In the genomic region with DNA sequence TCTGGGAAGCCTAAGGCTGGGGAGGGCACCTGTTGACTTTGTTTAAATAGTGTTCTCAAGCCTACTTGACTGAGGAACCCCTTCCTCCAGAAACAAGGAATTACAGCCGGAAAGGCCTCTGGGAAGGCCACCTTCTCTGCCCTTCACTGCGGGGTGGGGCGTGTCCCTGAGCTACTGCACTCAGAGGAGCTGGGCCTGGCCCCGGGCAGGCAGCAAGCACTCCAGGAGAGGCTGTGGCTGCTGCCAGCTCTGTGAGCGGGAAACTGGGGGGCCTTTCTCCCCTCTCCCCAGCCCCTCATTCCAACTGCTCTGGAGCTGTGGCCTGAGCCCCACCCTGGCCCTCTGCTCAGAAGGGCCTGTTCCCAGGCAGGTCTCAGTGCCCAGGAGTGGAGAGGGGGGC, we compare ENCODE assay signal across 1 cellular context.
TF ChIP-seq lines count a peak whose summit lies in the region.

No MANE protein-coding gene starts in this region.

TF ChIP-seq in H1, 55 proteins besides CTCF, POLR2A, EP300 and RAD21:
- no peak for TF ChIP-seq CBX8 (IDR thresholded peaks at IDR 0.05; ENCODE audit: borderline replicate concordance, low read depth, low read length)
- no peak for TF ChIP-seq POU5F1 (IDR thresholded peaks at IDR 0.05; ENCODE audit: low read depth, low read length)
- TF ChIP-seq TBP (IDR thresholded peaks at IDR 0.05; ENCODE audit: low read depth, low read length): no peak
- no peak for TF ChIP-seq JUND (IDR thresholded peaks at IDR 0.05; ENCODE audit: low read length)
- no peak for TF ChIP-seq BRCA1 (IDR thresholded peaks at IDR 0.05; ENCODE audit: low read depth, low read length)
- no peak for TF ChIP-seq RFX5 (IDR thresholded peaks at IDR 0.05; ENCODE audit: borderline replicate concordance, low read depth, low read length)
- TF ChIP-seq POLR2AphosphoS5 (IDR thresholded peaks at IDR 0.05; ENCODE audit: low read depth, low read length): no peak
- no peak for TF ChIP-seq CTBP2 (IDR thresholded peaks at IDR 0.05; ENCODE audit: borderline replicate concordance, insufficient read depth, insufficient read length, low read length)
- TF ChIP-seq SAP30 (IDR thresholded peaks at IDR 0.05; ENCODE audit: insufficient read depth, insufficient replicate concordance, low read length): no peak
- no peak for TF ChIP-seq SIX5 (IDR thresholded peaks at IDR 0.05; ENCODE audit: low read depth, low read length)
- TF ChIP-seq SP4 (IDR thresholded peaks at IDR 0.05; ENCODE audit: low read length): no peak
- no peak for TF ChIP-seq CHD2 (IDR thresholded peaks at IDR 0.05; ENCODE audit: low read length)
- TF ChIP-seq KDM4A (IDR thresholded peaks at IDR 0.05; ENCODE audit: low read depth, low read length, severe bottlenecking): no peak
- no peak for TF ChIP-seq FOSL1 (IDR thresholded peaks at IDR 0.05; ENCODE audit: insufficient read depth, low read depth, low read length)
- TF ChIP-seq, protein P1, sequence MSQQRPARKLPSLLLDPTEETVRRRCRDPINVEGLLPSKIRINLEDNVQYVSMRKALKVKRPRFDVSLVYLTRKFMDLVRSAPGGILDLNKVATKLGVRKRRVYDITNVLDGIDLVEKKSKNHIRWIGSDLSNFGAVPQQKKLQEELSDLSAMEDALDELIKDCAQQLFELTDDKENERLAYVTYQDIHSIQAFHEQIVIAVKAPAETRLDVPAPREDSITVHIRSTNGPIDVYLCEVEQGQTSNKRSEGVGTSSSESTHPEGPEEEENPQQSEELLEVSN (IDR thresholded peaks at IDR 0.05): no peak
- no peak for TF ChIP-seq SP2 (IDR thresholded peaks at IDR 0.05; ENCODE audit: low read length)
